ENCODE assay signal across 9 cellular contexts in the genomic region with DNA sequence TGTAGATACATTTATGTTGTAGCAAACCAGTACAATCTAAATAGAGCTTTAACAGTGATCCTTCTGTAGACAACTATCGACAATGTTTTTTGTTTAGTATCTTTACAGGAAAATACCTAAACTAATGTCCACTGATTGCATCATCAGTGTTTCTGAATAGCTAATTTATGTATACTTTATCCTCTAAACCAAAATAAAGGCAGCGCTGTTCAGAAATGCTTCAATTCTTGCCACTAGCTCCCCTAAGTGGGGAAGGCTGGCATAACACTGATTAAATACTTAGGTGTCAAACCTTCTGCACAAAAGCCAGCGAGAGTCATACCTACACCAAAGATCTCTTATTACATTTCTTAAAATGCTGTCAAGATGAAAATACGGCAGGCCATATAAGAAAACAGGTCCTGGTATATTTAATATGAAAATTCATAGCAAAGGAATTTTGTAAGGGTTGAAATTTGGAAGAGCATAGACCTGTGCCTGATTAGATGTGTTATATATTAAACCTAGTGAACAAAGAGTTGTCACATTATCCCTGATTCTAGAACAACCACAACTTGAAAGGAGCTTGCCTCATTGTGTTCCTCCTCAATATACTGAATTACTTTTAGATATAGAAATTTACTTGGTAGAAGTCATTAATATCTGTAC.
DNase-seq lines count a peak whose midpoint lies in the region; ATAC-seq lines count a peak whose summit lies in the region.
"Had no signal": no experiment of that assay in that cellular context is flagged by ENCODE, and none has a peak within 500 bp of the region (broad histone marks: within the 10 kb centered on the region; RNA-seq: fewer than 3 reads in every experiment).

No MANE protein-coding gene starts in this region.

- CTCF ChIA-PET in activated CD4-positive, alpha-beta T cell treated with anti-CD3 and anti-CD28 coated beads for 36 hours (lab: Charles Lee), result no interaction called here

- ATAC-seq in activated CD4-positive, alpha-beta T cell treated with anti-CD3 and anti-CD28 coated beads for 36 hours, result no peak
- peak; percentile 81 for ATAC-seq in HG03025 (IDR thresholded peaks at IDR 0.05; ENCODE audit: low FRiP score, unreplicated experiment)
- no peak for ATAC-seq in natural killer cell treated with Interleukin-12 subunit alpha and Interleukin-12 subunit beta and Interleukin-15 and Interleukin-18, amount 100 ng/mL, for 72 hours
- ATAC-seq: body of pancreas had no signal

- POLR2A ChIA-PET in activated CD4-positive, alpha-beta T cell treated with anti-CD3 and anti-CD28 coated beads for 36 hours (lab: Charles Lee), result no interaction called here

- intact Hi-C loops in activated CD4-positive, alpha-beta T cell treated with anti-CD3 and anti-CD28 coated beads for 36 hours (cut with DNase I, micrococcal nuclease), result no loop called here
- intact Hi-C loops in activated CD4-positive, alpha-beta T cell treated with anti-CD3 and anti-CD28 coated beads, Interleukin-2, amount 10 ng/mL, durations not matched to agents 24 days and 14 days (cut with micrococcal nuclease), result no loop called here

- peak; percentile 10 for DNase-seq in activated CD4-positive, alpha-beta T cell treated with anti-CD3 and anti-CD28 coated beads for 36 hours
- DNase-seq in activated CD4-positive, alpha-beta T cell treated with anti-CD3 and anti-CD28 coated beads, Interleukin-2, amount 10 ng/mL, durations not matched to agents 24 days and 14 days, result no peak
- DNase-seq in SHP77 treated with DMSO at 0.1 percent for 48 hours (lab: John Stamatoyannopoulos, UW) (peak; percentile 37), iPS-NIHi11 (ENCODE audit: low spot score) (peak; percentile 14), CD1c-positive myeloid dendritic cell (ENCODE audit: extremely low spot score) (no peak), GDM1 (lab: John Stamatoyannopoulos, UW) (no peak)
- no peak for DNase-seq in natural killer cell treated with Interleukin-12 subunit alpha and Interleukin-12 subunit beta and Interleukin-15 and Interleukin-18, amount 100 ng/mL, for 72 hours (ENCODE audit: low spot score)

- no peaks in the 10 kb centered on the region for H3K9me3 Mint-ChIP-seq in activated CD4-positive, alpha-beta T cell treated with anti-CD3 and anti-CD28 coated beads for 36 hours (ENCODE audit: low read depth)
- H3K9me3 Mint-ChIP-seq in activated CD4-positive, alpha-beta T cell treated with anti-CD3 and anti-CD28 coated beads, Interleukin-2, amount 10 ng/mL, durations not matched to agents 24 days and 14 days, result no peaks in the 10 kb centered on the region
- no peaks in the 10 kb centered on the region for H3K9me3 Mint-ChIP-seq in natural killer cell treated with Interleukin-12 subunit alpha and Interleukin-12 subunit beta and Interleukin-15 and Interleukin-18, amount 100 ng/mL, for 72 hours

- no peak overlapping the region for H3K27ac Mint-ChIP-seq in activated CD4-positive, alpha-beta T cell treated with anti-CD3 and anti-CD28 coated beads for 36 hours
- no peak overlapping the region for H3K27ac Mint-ChIP-seq in activated CD4-positive, alpha-beta T cell treated with anti-CD3 and anti-CD28 coated beads, Interleukin-2, amount 10 ng/mL, durations not matched to agents 24 days and 14 days
- no peak overlapping the region for H3K27ac Mint-ChIP-seq in natural killer cell treated with Interleukin-12 subunit alpha and Interleukin-12 subunit beta and Interleukin-15 and Interleukin-18, amount 100 ng/mL, for 72 hours

- no peak overlapping the region for H3K4me3 Mint-ChIP-seq in activated CD4-positive, alpha-beta T cell treated with anti-CD3 and anti-CD28 coated beads for 36 hours
- no peak overlapping the region for H3K4me3 Mint-ChIP-seq in activated CD4-positive, alpha-beta T cell treated with anti-CD3 and anti-CD28 coated beads, Interleukin-2, amount 10 ng/mL, durations not matched to agents 24 days and 14 days
- H3K4me3 Mint-ChIP-seq in natural killer cell treated with Interleukin-12 subunit alpha and Interleukin-12 subunit beta and Interleukin-15 and Interleukin-18, amount 100 ng/mL, for 72 hours, result no peak overlapping the region

- H3K36me3 Mint-ChIP-seq in activated CD4-positive, alpha-beta T cell treated with anti-CD3 and anti-CD28 coated beads for 36 hours (ENCODE audit: low read depth), result no peaks in the 10 kb centered on the region
- no peaks in the 10 kb centered on the region for H3K36me3 Mint-ChIP-seq in activated CD4-positive, alpha-beta T cell treated with anti-CD3 and anti-CD28 coated beads, Interleukin-2, amount 10 ng/mL, durations not matched to agents 24 days and 14 days (ENCODE audit: low read depth)
- H3K36me3 Mint-ChIP-seq in natural killer cell treated with Interleukin-12 subunit alpha and Interleukin-12 subunit beta and Interleukin-15 and Interleukin-18, amount 100 ng/mL, for 72 hours, result no peaks in the 10 kb centered on the region

- H3K27me3 Mint-ChIP-seq in activated CD4-positive, alpha-beta T cell treated with anti-CD3 and anti-CD28 coated beads for 36 hours, result no peaks in the 10 kb centered on the region
- H3K27me3 Mint-ChIP-seq in activated CD4-positive, alpha-beta T cell treated with anti-CD3 and anti-CD28 coated beads, Interleukin-2, amount 10 ng/mL, durations not matched to agents 24 days and 14 days, result no peaks in the 10 kb centered on the region
- H3K27me3 Mint-ChIP-seq in natural killer cell treated with Interleukin-12 subunit alpha and Interleukin-12 subunit beta and Interleukin-15 and Interleukin-18, amount 100 ng/mL, for 72 hours, result no peaks in the 10 kb centered on the region

- H3K4me1 Mint-ChIP-seq in activated CD4-positive, alpha-beta T cell treated with anti-CD3 and anti-CD28 coated beads for 36 hours, result no peaks in the 10 kb centered on the region
- H3K4me1 Mint-ChIP-seq in activated CD4-positive, alpha-beta T cell treated with anti-CD3 and anti-CD28 coated beads, Interleukin-2, amount 10 ng/mL, durations not matched to agents 24 days and 14 days, result no peaks in the 10 kb centered on the region
- H3K4me1 Mint-ChIP-seq in natural killer cell treated with Interleukin-12 subunit alpha and Interleukin-12 subunit beta and Interleukin-15 and Interleukin-18, amount 100 ng/mL, for 72 hours (ENCODE audit: low read depth in 2 of 2), result no peaks in the 10 kb centered on the region

Comparison
In these comparisons a context has a peak if more than half of its experiments do, and no peak if none do; other contexts are left out.
1. DNase-seq: peak in activated CD4-positive, alpha-beta T cell treated with anti-CD3 and anti-CD28 coated beads for 36 hours (single experiment), SHP77 treated with DMSO at 0.1 percent for 48 hours (single experiment) and iPS-NIHi11 (single experiment); none in activated CD4-positive, alpha-beta T cell treated with anti-CD3 and anti-CD28 coated beads, Interleukin-2, amount 10 ng/mL, durations not matched to agents 24 days and 14 days (single experiment), CD1c-positive myeloid dendritic cell (single experiment), natural killer cell treated with Interleukin-12 subunit alpha and Interleukin-12 subunit beta and Interleukin-15 and Interleukin-18, amount 100 ng/mL, for 72 hours (single experiment) and GDM1 (single experiment).